15 cellular contexts compared by ENCODE assay signal in the genomic region with DNA sequence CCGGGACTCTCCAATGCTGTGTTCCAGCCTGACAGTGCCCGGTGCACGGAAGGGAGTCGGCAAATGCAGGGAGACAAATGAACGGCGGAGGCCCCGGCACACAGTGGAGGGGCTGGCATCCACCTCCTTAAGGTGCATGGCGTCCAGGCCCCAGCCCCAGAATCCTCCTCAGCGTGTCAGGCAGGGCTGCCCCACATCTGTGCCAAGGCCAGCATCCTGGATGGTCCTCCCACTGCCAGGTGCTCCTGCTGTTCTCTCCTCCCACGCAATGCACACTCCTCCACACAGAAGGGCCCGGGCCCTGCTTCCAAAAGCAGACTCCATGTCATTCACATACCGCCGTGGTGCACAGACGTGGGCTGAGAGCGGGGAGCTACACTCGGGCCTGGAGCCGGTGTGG.
DNase-seq lines count a peak whose midpoint lies in the region; TF ChIP-seq lines count a peak whose summit lies in the region.
"Had no signal": no experiment of that assay in that cellular context is flagged by ENCODE, and none has a peak within 500 bp of the region (broad histone marks: within the 10 kb centered on the region; RNA-seq: fewer than 3 reads in every experiment).

No MANE protein-coding gene starts in this region.

- H3K9me3 ChIP-seq in neuronal stem cell (replicated peaks in 1 of 2; ENCODE audit: control insufficient read depth in 2 of 2, insufficient read depth in 1 of 2, low read depth in 1 of 2, low read length in 2 of 2) (no peaks in the 10 kb centered on the region), spleen (no peaks in the 10 kb centered on the region)

- no peaks in the 10 kb centered on the region for H3K36me3 ChIP-seq in neuronal stem cell (replicated peaks in 1 of 2; ENCODE audit: control insufficient read depth in 2 of 2, insufficient read depth in 2 of 2, low read length in 2 of 2)
- H3K36me3 ChIP-seq in spleen = no peaks in the 10 kb centered on the region

- no peak for DNase-seq in endothelial cell (ENCODE audit: low spot score)
- no peak for DNase-seq in neuronal stem cell (ENCODE audit: low spot score)
- peak; percentile 57 for DNase-seq in spleen
- DNase-seq in COLO829 (ENCODE audit: low spot score) = no peak
- DNase-seq in NCI-H2196 (lab: John Stamatoyannopoulos, UW; ENCODE audit: unreplicated experiment) = no peak
- no peak for DNase-seq in activated CD4-positive, alpha-beta T cell treated with anti-CD3 and anti-CD28 coated beads, Interleukin-2, amount 50 U/mL, for 48 hours
- no peak for DNase-seq in GM20000 (ENCODE audit: low spot score)
- DNase-seq: ACHN; C1 segment of cervical spinal cord; CD4-positive, alpha-beta T cell; COR-L47; GF-D8; HCEC 1CT had no signal

- no peak for TF ChIP-seq CTCF in endothelial cell (IDR thresholded peaks at IDR 0.05; ENCODE audit: unreplicated experiment)
- no peak for TF ChIP-seq CTCF in spleen (IDR thresholded peaks at IDR 0.05 in 8 of 11, conservative IDR thresholded peaks at IDR 0.05 in 3 of 11)
- no peak for TF ChIP-seq CTCF in GM20000 (IDR thresholded peaks at IDR 0.05; ENCODE audit: extremely low read depth, missing control alignments)

- H3K14ac ChIP-seq in neuronal stem cell (ENCODE audit: low read length) = no peak overlapping the region

- no peak for TF ChIP-seq POLR2A in spleen (IDR thresholded peaks at IDR 0.05)

- H3K27me3 ChIP-seq in neuronal stem cell (ENCODE audit: control insufficient read depth in 3 of 3, insufficient read depth in 3 of 3, low read depth in 1 of 3, low read length in 3 of 3) (peaks cover 0 to 34% (median 0%) of the 10 kb centered on the region in 3 experiments), spleen (replicated peaks in 1 of 7) (peaks cover 0 to 72% (median 5%) of the 10 kb centered on the region in 7 donors)

- H2AK5ac ChIP-seq in neuronal stem cell (ENCODE audit: low read depth, low read length) = peak overlapping the region; percentile 10

- H2BK120ac ChIP-seq in neuronal stem cell (ENCODE audit: low read depth, low read length) = no peak overlapping the region

- intact Hi-C loops in spleen (cut with DNase I; ENCODE audit: low total_unique reads) = no loop called here

- H3K27ac ChIP-seq in angular gyrus (ENCODE audit: low read depth, low read length) (peak overlapping the region; percentile 30), neuronal stem cell (replicated peaks; ENCODE audit: low read length) (no peak overlapping the region), spleen (no peak overlapping the region)
- H3K27ac ChIP-seq: HL-60 had no signal

- peak overlapping the region; percentile 15 for H3K27ac Mint-ChIP-seq in endothelial cell (ENCODE audit: unreplicated experiment)
- H3K27ac Mint-ChIP-seq: CD4-positive, alpha-beta T cell had no signal

- no peaks in the 10 kb centered on the region for H3K9me3 Mint-ChIP-seq in endothelial cell (ENCODE audit: unreplicated experiment)
- H3K9me3 Mint-ChIP-seq: CD4-positive, alpha-beta T cell had no signal

- no peak overlapping the region for H2BK15ac ChIP-seq in neuronal stem cell (ENCODE audit: low read length)

- peaks cover 3% of the 10 kb centered on the region for H3K4me1 Mint-ChIP-seq in endothelial cell (ENCODE audit: unreplicated experiment)

- H3K36me3 Mint-ChIP-seq in endothelial cell (ENCODE audit: low read depth, unreplicated experiment) = no peaks in the 10 kb centered on the region

- no peak overlapping the region for H2AFZ ChIP-seq in neuronal stem cell (ENCODE audit: low read length)

- peaks cover 10% of the 10 kb centered on the region for H3K27me3 Mint-ChIP-seq in endothelial cell (ENCODE audit: unreplicated experiment)
- H3K27me3 Mint-ChIP-seq: CD4-positive, alpha-beta T cell had no signal

- H2BK5ac ChIP-seq in neuronal stem cell (ENCODE audit: low read length) = no peak overlapping the region

- no CpG with 5 or more reads among the region's 17 CpGs for WGBS in neuronal stem cell (ENCODE audit: extremely low coverage in 2 of 2, insufficient read length in 2 of 2, insufficient replicate concordance in 1 of 2), 2 donors
- WGBS in spleen, 5 donors = 74 to 89% (median 80%) methylated on average over 9 to 17 of the region's 17 CpGs

- H3K4me3 ChIP-seq in neuronal stem cell (ENCODE audit: low read length in 2 of 2) (no peak overlapping the region), spleen (no peak overlapping the region)

- no peaks in the 10 kb centered on the region for H3K4me1 ChIP-seq in neuronal stem cell (ENCODE audit: control insufficient read depth in 2 of 2, insufficient read depth in 1 of 2, low read depth in 1 of 2, low read length in 2 of 2)
- peaks cover 0 to 12% (median 0%) of the 10 kb centered on the region in 6 donors for H3K4me1 ChIP-seq in spleen

- H3K4me2 ChIP-seq in neuronal stem cell (ENCODE audit: insufficient read depth, low read length, poor library complexity, severe bottlenecking) = no peak overlapping the region

- no peak overlapping the region for H4K91ac ChIP-seq in neuronal stem cell (ENCODE audit: low read depth, low read length, poor library complexity)

- H3K4me3 Mint-ChIP-seq in endothelial cell (ENCODE audit: unreplicated experiment) = no peak overlapping the region
- H3K4me3 Mint-ChIP-seq: CD4-positive, alpha-beta T cell had no signal

- peak overlapping the region; percentile 7 for H3K18ac ChIP-seq in neuronal stem cell (ENCODE audit: low read length)

- no peak overlapping the region for H3K9ac ChIP-seq in neuronal stem cell (ENCODE audit: low read depth, low read length, poor library complexity)

- no peak overlapping the region for H4K8ac ChIP-seq in neuronal stem cell (ENCODE audit: low read depth, low read length)

- no peak overlapping the region for H3K4ac ChIP-seq in neuronal stem cell (ENCODE audit: low read length)

- H3K23ac ChIP-seq in neuronal stem cell (ENCODE audit: low read depth, low read length, poor library complexity) = no peak overlapping the region

- no peak overlapping the region for H2BK12ac ChIP-seq in neuronal stem cell (ENCODE audit: low read length)

- no peaks in the 10 kb centered on the region for H3K79me1 ChIP-seq in neuronal stem cell (ENCODE audit: low read depth, low read length)
